Comparison of ENCODE assay signal across 8 cellular contexts in the genomic region with DNA sequence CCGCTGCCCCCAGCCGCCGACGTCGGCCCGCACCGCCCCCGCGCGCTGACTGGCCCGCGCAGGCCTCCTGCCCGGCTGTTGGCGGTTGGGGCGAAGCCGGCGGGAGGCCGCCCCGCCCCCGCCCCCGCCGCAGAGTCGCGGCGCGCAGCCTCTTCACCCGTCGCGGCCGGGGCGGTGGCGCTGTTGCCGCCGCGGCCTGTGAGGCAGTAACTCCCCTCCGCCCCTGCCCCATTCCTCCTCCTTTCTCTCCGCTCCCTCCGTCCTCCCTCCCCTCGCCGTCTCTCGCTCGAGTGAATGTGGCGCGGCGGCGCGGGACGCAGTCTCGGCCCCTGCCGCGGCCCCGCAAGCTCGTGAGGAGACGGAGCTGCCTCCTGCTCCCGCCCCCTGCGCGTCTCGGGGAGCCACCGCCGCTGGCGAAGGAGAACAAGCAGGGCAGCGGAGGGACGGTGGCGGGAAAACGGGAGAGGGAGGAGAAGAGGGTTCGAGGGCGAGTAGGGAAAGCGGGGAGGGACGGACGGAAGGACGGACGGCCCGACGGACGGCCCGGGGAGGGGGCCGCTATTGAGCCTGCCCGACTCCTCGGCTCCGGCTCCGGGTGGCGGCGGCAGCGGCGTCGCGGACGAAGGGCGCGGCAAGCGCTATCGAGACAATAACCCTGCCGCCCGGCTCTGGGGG. TPM values are rescaled to one million over a fixed set of nuclear protein-coding genes. Genes with fewer than 3 reads are reported as not detected.
DNase-seq lines count a peak whose midpoint lies in the region; TF ChIP-seq lines count a peak whose summit lies in the region.

No MANE protein-coding gene starts in this region.

- H3K9me3 ChIP-seq in mucosa of rectum (ENCODE audit: control insufficient read depth in 2 of 2, low read length in 2 of 2) = no peaks in the 10 kb centered on the region

- no peaks in the 10 kb centered on the region for H3K27me3 ChIP-seq in mucosa of rectum (ENCODE audit: control insufficient read depth in 2 of 2, insufficient read depth in 2 of 2, low read length in 2 of 2)

- H3K4me3 ChIP-seq in mucosa of rectum (ENCODE audit: low read length in 2 of 2) = peak overlapping the region; percentile 91 to 92

- peak; percentile 97 for DNase-seq in DMS 273 (lab: John Stamatoyannopoulos, UW; ENCODE audit: unreplicated experiment)
- DNase-seq in GM20000 (ENCODE audit: low spot score) = peak; percentile 95
- DNase-seq in HT-29 (ENCODE audit: low spot score) = peak; percentile 90
- peak; percentile 81 for DNase-seq in NOMO-1 treated with DMSO at 0.1 percent for 48 hours (lab: John Stamatoyannopoulos, UW; ENCODE audit: unreplicated experiment)
- peak; percentile 66 for DNase-seq in activated T-cell treated with anti-CD3 and anti-CD28 coated beads for 24 hours (ENCODE audit: low read depth)
- DNase-seq in epithelial cell of prostate (ENCODE audit: low read depth, low spot score) = no peak
- peak; percentile 34 to 58 for DNase-seq in stimulated activated CD8-positive, alpha-beta memory T cell treated with anti-CD3 and anti-CD28 coated beads, Interleukin-4, amount 100 ng/mL, for 4 hours (ENCODE audit: low read depth in 2 of 2, low spot score in 1 of 2)

- TF ChIP-seq CTCF in GM20000 (IDR thresholded peaks at IDR 0.05; ENCODE audit: extremely low read depth, missing control alignments) = peak; percentile 52

- H3K4me1 ChIP-seq in mucosa of rectum (ENCODE audit: control insufficient read depth in 2 of 2, insufficient read depth in 2 of 2, low read length in 2 of 2) = peaks cover 7 to 11% of the 10 kb centered on the region in 2 donors

- no peaks in the 10 kb centered on the region for H3K36me3 ChIP-seq in mucosa of rectum (ENCODE audit: control insufficient read depth in 2 of 2, insufficient read depth in 2 of 2, low read length in 2 of 2)

- H3K27ac ChIP-seq in epithelial cell of prostate (peak overlapping the region; percentile 99), mucosa of rectum (ENCODE audit: low read depth in 2 of 2, low read length in 2 of 2) (peak overlapping the region; percentile 99 to 100)

- H3K9ac ChIP-seq in mucosa of rectum (ENCODE audit: low read depth in 1 of 2, low read length in 2 of 2) = peak overlapping the region; percentile 95 to 100

RNA-seq across cellular contexts. Expression of gene ERBIN, which starts 0.6 kb away (rescaled TPM):
- total RNA-seq in HT-29 (2014; rRNA removed; shearing (Covaris generic)) = 35.0 and 40.2 TPM in 2 replicates
